In genomic region chr16:22195445-22195694, GRCh38 we compare ENCODE assay signal across 9 cellular contexts. TPM values are rescaled to one million over a fixed set of nuclear protein-coding genes. Genes with fewer than 3 reads are reported as not detected.
DNase-seq lines count a peak whose midpoint lies in the region; ATAC-seq and TF ChIP-seq lines count a peak whose summit lies in the region.
"Had no signal": no experiment of that assay in that cellular context is flagged by ENCODE, and none has a peak within 500 bp of the region (broad histone marks: within the 10 kb centered on the region; RNA-seq: fewer than 3 reads in every experiment).

No MANE protein-coding gene starts in this region.

- peak overlapping the region; percentile 87 for H3K4me3 Mint-ChIP-seq in central memory CD8-positive, alpha-beta T cell
- H3K4me3 Mint-ChIP-seq in naive thymus-derived CD4-positive, alpha-beta T cell = peak overlapping the region; percentile 73 to 99 (median 90)

- H3K36me3 Mint-ChIP-seq in central memory CD8-positive, alpha-beta T cell (ENCODE audit: insufficient read depth) = peaks cover 43% of the 10 kb centered on the region
- H3K36me3 Mint-ChIP-seq in naive thymus-derived CD4-positive, alpha-beta T cell = peaks cover 0 to 10% (median 4%) of the 10 kb centered on the region in 5 donors

- no peak for TF ChIP-seq CTCF in left ventricle myocardium inferior (IDR thresholded peaks at IDR 0.05; ENCODE audit: borderline replicate concordance)

- no peaks in the 10 kb centered on the region for H3K27me3 ChIP-seq in left ventricle myocardium inferior (ENCODE audit: low read depth)
- H3K27me3 ChIP-seq in naive thymus-derived CD4-positive, alpha-beta T cell (ENCODE audit: control insufficient read depth in 2 of 2, insufficient read depth in 2 of 2, low read length in 2 of 2) = no peaks in the 10 kb centered on the region

- H3K9me3 ChIP-seq in left ventricle myocardium inferior (replicated peaks) = no peaks in the 10 kb centered on the region
- no peaks in the 10 kb centered on the region for H3K9me3 ChIP-seq in naive thymus-derived CD4-positive, alpha-beta T cell (ENCODE audit: control insufficient read depth in 2 of 3, low read length in 3 of 3)

- H3K9me3 Mint-ChIP-seq in central memory CD8-positive, alpha-beta T cell = peaks cover 15% of the 10 kb centered on the region
- peaks cover 0 to 12% (median 7%) of the 10 kb centered on the region in 11 donors for H3K9me3 Mint-ChIP-seq in naive thymus-derived CD4-positive, alpha-beta T cell

- no peaks in the 10 kb centered on the region for H3K36me3 ChIP-seq in left ventricle myocardium inferior
- no peaks in the 10 kb centered on the region for H3K36me3 ChIP-seq in naive thymus-derived CD4-positive, alpha-beta T cell (ENCODE audit: control insufficient read depth in 2 of 3, insufficient read depth in 3 of 3, low read length in 3 of 3)

- H3K27ac ChIP-seq in left ventricle myocardium inferior (replicated peaks) = peak overlapping the region; percentile 86
- peak overlapping the region; percentile 99 for H3K27ac ChIP-seq in naive thymus-derived CD4-positive, alpha-beta T cell (ENCODE audit: low read depth, low read length)

- peaks cover 34% of the 10 kb centered on the region for H3K4me1 ChIP-seq in left ventricle myocardium inferior
- peaks cover 30 to 36% of the 10 kb centered on the region in 2 donors for H3K4me1 ChIP-seq in naive thymus-derived CD4-positive, alpha-beta T cell (ENCODE audit: control insufficient read depth in 2 of 2, insufficient read depth in 2 of 2, low read length in 2 of 2)

- peak overlapping the region; percentile 100 for H3K27ac Mint-ChIP-seq in central memory CD8-positive, alpha-beta T cell (ENCODE audit: low read depth)
- H3K27ac Mint-ChIP-seq in naive thymus-derived CD4-positive, alpha-beta T cell = peak overlapping the region; percentile 95 to 100 (median 99)

- no peak for DNase-seq in left ventricle myocardium inferior
- DNase-seq in Right ventricle myocardium inferior (ENCODE audit: missing footprints) = no peak
- DNase-seq in central memory CD8-positive, alpha-beta T cell (ENCODE audit: low spot score in 2 of 2) = no peak
- no peak for DNase-seq in naive thymus-derived CD4-positive, alpha-beta T cell
- DNase-seq in NCI-H2081 treated with DMSO at 0.1 percent for 48 hours (lab: John Stamatoyannopoulos, UW) = no peak
- no peak for DNase-seq in glomerular visceral epithelial cell (ENCODE audit: extremely low spot score)
- no peak for DNase-seq in NOMO-1 treated with dmso at 0.1 percent for 144 hours (lab: John Stamatoyannopoulos, UW; ENCODE audit: unreplicated experiment)
- DNase-seq in NCI-H748 treated with DMSO at 0.1 percent for 48 hours (lab: John Stamatoyannopoulos, UW) = no peak
- DNase-seq: cortex of kidney had no signal

- H3K4me3 ChIP-seq in left ventricle myocardium inferior = peak overlapping the region; percentile 71
- peak overlapping the region; percentile 71 for H3K4me3 ChIP-seq in naive thymus-derived CD4-positive, alpha-beta T cell (ENCODE audit: low read length)

- peaks cover 61% of the 10 kb centered on the region for H3K4me1 Mint-ChIP-seq in central memory CD8-positive, alpha-beta T cell
- H3K4me1 Mint-ChIP-seq in naive thymus-derived CD4-positive, alpha-beta T cell = peaks cover 31 to 67% (median 59%) of the 10 kb centered on the region in 7 donors

- intact Hi-C loops in left ventricle myocardium inferior (cut with micrococcal nuclease) (loop anchor here (5.0 kb wide), 1 partner anchor 102 kb away; the partner anchor contains the start of gene POLR3E), Right ventricle myocardium inferior (cut with DNase I) (loop anchor here (1.0 to 10.0 kb wide), 4 partner anchors 102 to 1031 kb away; partner anchors contain the start of genes CDR2 and POLR3E)
- intact Hi-C loops in naive thymus-derived CD4-positive, alpha-beta T cell (cut with micrococcal nuclease) = loop anchor here (1.0 kb wide), 2 partner anchors 11 to 102 kb away; partner anchors contain the start of genes EEF2K (in 2 of the 2) and POLR3E (in 2 of the 2)

- CTCF ChIA-PET in naive thymus-derived CD4-positive, alpha-beta T cell (lab: Charles Lee) = interaction anchor here (0.6 to 2.8 kb wide), 6 partner anchors 9 to 511 kb away, joined by 3 to 18 read pairs (median 4); partner anchors contain the start of gene POLR3E

- peaks cover 10% of the 10 kb centered on the region for H3K27me3 Mint-ChIP-seq in central memory CD8-positive, alpha-beta T cell
- peaks cover 0 to 5% (median 0%) of the 10 kb centered on the region in 5 donors for H3K27me3 Mint-ChIP-seq in naive thymus-derived CD4-positive, alpha-beta T cell

- POLR2A ChIA-PET in naive thymus-derived CD4-positive, alpha-beta T cell (lab: Charles Lee) = interaction anchor here (1.3 to 9.0 kb wide), 5 partner anchors 11 to 243 kb away, joined by 3 to 167 read pairs (median 5); partner anchors contain the start of genes EEF2K and POLR3E

- ATAC-seq in Right ventricle myocardium inferior = no peak
- ATAC-seq in central memory CD8-positive, alpha-beta T cell (replicated peaks; ENCODE audit: extremely low read depth, poor library complexity, severe bottlenecking) = no peak
- ATAC-seq in naive thymus-derived CD4-positive, alpha-beta T cell = no peak

RNA-seq across cellular contexts. Expression of gene EEF2K, which starts 10.7 kb away (rescaled TPM):
- total RNA-seq in left ventricle myocardium inferior (22.1 TPM), Right ventricle myocardium inferior (28.8 TPM)
- total RNA-seq in naive thymus-derived CD4-positive, alpha-beta T cell = 10 to 100 TPM; 15.3 to 27.9 (median 21.8) TPM
- polyA plus RNA-seq in naive thymus-derived CD4-positive, alpha-beta T cell = 1 to 10 TPM; 1.9 to 3.1 TPM

RNA-seq across cellular contexts. Expression of gene SDR42E2, which starts 33.1 kb away (rescaled TPM):
- 0.08 TPM for total RNA-seq in left ventricle myocardium inferior
- not detected for total RNA-seq in Right ventricle myocardium inferior
- 1 to 10 TPM in 2 of 5 experiments, under 1 TPM in 2, not detected in 1; 0.67 to 1.6 (median 1.0) TPM for total RNA-seq in naive thymus-derived CD4-positive, alpha-beta T cell
- under 1 TPM; 0.07 to 0.48 TPM for polyA plus RNA-seq in naive thymus-derived CD4-positive, alpha-beta T cell
